9 cellular contexts compared by ENCODE assay signal in genomic region chr15:32908135-32908801, GRCh38.
DNase-seq lines count a peak whose midpoint lies in the region; ATAC-seq and TF ChIP-seq lines count a peak whose summit lies in the region.
"Had no signal": no experiment of that assay in that cellular context is flagged by ENCODE, and none has a peak within 500 bp of the region (broad histone marks: within the 10 kb centered on the region; RNA-seq: fewer than 3 reads in every experiment).

No MANE protein-coding gene starts in this region.

- ATAC-seq in HG03439 (IDR thresholded peaks at IDR 0.05; ENCODE audit: unreplicated experiment) (peak; percentile 91), body of pancreas (no peak)

- H3K9me3 ChIP-seq in body of pancreas: no peaks in the 10 kb centered on the region

- intact Hi-C loops in body of pancreas (cut with DNase I): no loop called here

- TF ChIP-seq POLR2A in body of pancreas (IDR thresholded peaks at IDR 0.05): no peak

- TF ChIP-seq CTCF in GM20000 (IDR thresholded peaks at IDR 0.05; ENCODE audit: extremely low read depth, missing control alignments): no peak
- TF ChIP-seq CTCF in fibroblast of pulmonary artery (IDR thresholded peaks at IDR 0.05; ENCODE audit: low read length, missing control alignments): no peak
- no peak for TF ChIP-seq CTCF in body of pancreas (IDR thresholded peaks at IDR 0.05)

- no peaks in the 10 kb centered on the region for H3K27me3 ChIP-seq in body of pancreas

- WGBS in body of pancreas, 2 donors: 63 to 77% methylated on average over 5 of the region's 5 CpGs

- DNase-seq in Ammon's horn (ENCODE audit: low spot score) (peak; percentile 16), GM20000 (ENCODE audit: low spot score) (peak; percentile 68), fibroblast of pulmonary artery (ENCODE audit: low read depth) (peak; percentile 89), EL (no peak), body of pancreas (no peak), NCI-H1417 treated with DMSO at 0.1 percent for 48 hours (lab: John Stamatoyannopoulos, UW) (no peak)
- DNase-seq in activated CD4-positive, alpha-beta T cell treated with anti-CD3 and anti-CD28 coated beads for 48 hours: no peak

- no peaks in the 10 kb centered on the region for H3K36me3 ChIP-seq in body of pancreas (replicated peaks in 1 of 2; ENCODE audit: insufficient read depth in 1 of 2, low read depth in 2 of 2)

- H3K4me1 ChIP-seq in body of pancreas: no peaks in the 10 kb centered on the region

- H3K27ac ChIP-seq in body of pancreas: no peak overlapping the region
- H3K27ac ChIP-seq: epithelial cell of prostate had no signal

- H3K4me3 ChIP-seq in fibroblast of pulmonary artery (replicated peaks; ENCODE audit: low read depth, low read length) (no peak overlapping the region), body of pancreas (no peak overlapping the region)

Comparison
In these comparisons a context has a peak if more than half of its experiments do, and no peak if none do; other contexts are left out.
1. DNase-seq: peak in Ammon's horn (single experiment), GM20000 (single experiment) and fibroblast of pulmonary artery (single experiment); none in EL (single experiment), activated CD4-positive, alpha-beta T cell treated with anti-CD3 and anti-CD28 coated beads for 48 hours (single experiment), body of pancreas (0 of 4) and NCI-H1417 treated with DMSO at 0.1 percent for 48 hours (single experiment).